ENCODE assay signal across 21 cellular contexts in the genomic region with DNA sequence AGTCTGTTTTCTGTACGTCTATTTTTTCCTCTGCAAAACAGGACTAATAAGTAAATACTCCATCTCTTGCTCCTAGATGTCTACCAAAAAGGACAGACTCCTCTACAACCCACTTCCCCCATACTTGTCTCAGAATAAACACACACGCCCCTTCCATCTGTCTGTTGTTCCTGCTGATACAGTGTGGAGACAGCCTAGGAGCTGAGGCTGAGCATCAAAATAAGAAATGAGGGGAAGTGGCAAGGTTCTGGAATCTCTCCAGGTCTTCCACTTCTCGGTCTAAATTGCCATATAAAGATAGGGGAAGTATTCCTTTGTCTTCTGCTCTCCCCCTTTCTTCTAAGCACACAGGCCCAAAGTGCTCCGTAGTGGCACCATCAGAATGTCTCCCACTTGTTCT. TPM values are rescaled to one million over a fixed set of nuclear protein-coding genes. Genes with fewer than 3 reads are reported as not detected.
DNase-seq lines count a peak whose midpoint lies in the region; ATAC-seq and TF ChIP-seq lines count a peak whose summit lies in the region.
"Had no signal": no experiment of that assay in that cellular context is flagged by ENCODE, and none has a peak within 500 bp of the region (broad histone marks: within the 10 kb centered on the region; RNA-seq: fewer than 3 reads in every experiment).

No MANE protein-coding gene starts in this region.

- no peak overlapping the region for H3K27ac ChIP-seq in heart right ventricle
- H3K27ac ChIP-seq: brain microvascular endothelial cell, PC-9 had no signal

- ATAC-seq in heart right ventricle (peak in 5 of 8 donors; percentile 31 to 70 (median 49)), left ventricle myocardium superior (peak; percentile 48), HG03342 (IDR thresholded peaks at IDR 0.05; ENCODE audit: unreplicated experiment) (no peak), HG03135 (IDR thresholded peaks at IDR 0.05; ENCODE audit: unreplicated experiment) (no peak)
- ATAC-seq: activated CD8-positive, alpha-beta T cell treated with anti-CD3 and anti-CD28 coated beads for 36 hours; left lobe of liver; SK-N-SH treated with all-trans-retinoic acid at 6 μM for 48 hours had no signal

- H3K9me3 ChIP-seq in heart right ventricle = no peaks in the 10 kb centered on the region

- intact Hi-C loops in heart right ventricle (cut with DNase I) = loop anchor here in 1 of 10 donors (10.0 kb wide), 1 partner anchor 409 kb away; a partner anchor contains a TSS
- intact Hi-C loops in cardiac septum (cut with DNase I) = no loop called here
- intact Hi-C loops in left ventricle myocardium superior (cut with micrococcal nuclease) = no loop called here

- no peak overlapping the region for H3K4me3 ChIP-seq in heart right ventricle
- H3K4me3 ChIP-seq: PC-9 had no signal

- DNase-seq in heart right ventricle (no peak), cardiac septum (ENCODE audit: low spot score) (no peak), NOMO-1 treated with dmso at 0.1 percent for 144 hours (lab: John Stamatoyannopoulos, UW; ENCODE audit: unreplicated experiment) (peak; percentile 17), left ventricle myocardium superior (no peak), mesenteric fat pad (ENCODE audit: low spot score) (no peak), kidney tubule cell (ENCODE audit: low spot score) (no peak)
- DNase-seq: activated CD8-positive, alpha-beta T cell treated with anti-CD3 and anti-CD28 coated beads for 36 hours; activated naive CD8-positive, alpha-beta T cell treated with anti-CD3 and anti-CD28 coated beads for 36 hours; activated T-cell treated with anti-CD3 and anti-CD28 coated beads, Interleukin-2, amount 50 U/mL, for 48 hours; brain microvascular endothelial cell; cortex of kidney; Karpas-422; NCI-H1436 treated with DMSO at 0.1 percent for 48 hours; NCI-H510A treated with DMSO at 0.1 percent for 48 hours; PC-9; stimulated activated CD4-positive, alpha-beta T cell treated with anti-CD3 and anti-CD28 coated beads, Interleukin-2, amount 100 ng/mL, for 48 hours had no signal

- 44 to 48% methylated on average over 4 of the region's 4 CpGs for WGBS in heart right ventricle, 2 donors

- peaks cover 0 to 4% (median 0%) of the 10 kb centered on the region in 9 donors for H3K36me3 ChIP-seq in heart right ventricle
- H3K36me3 ChIP-seq: brain microvascular endothelial cell had no signal

- peaks cover 0 to 25% (median 0%) of the 10 kb centered on the region in 9 donors for H3K4me1 ChIP-seq in heart right ventricle

- TF ChIP-seq CTCF in heart right ventricle (IDR thresholded peaks at IDR 0.05) = no peak

- peaks cover 0 to 15% (median 0%) of the 10 kb centered on the region in 7 donors for H3K27me3 ChIP-seq in heart right ventricle

RNA-seq across cellular contexts. Expression of a gene that starts 30.7 kb away (rescaled TPM):
- total RNA-seq in heart right ventricle = 100 to 1,000 TPM in 1 of 10 donors, 10 to 100 TPM in 9; 36.6 to 112 (median 69.0) TPM
- 100 to 1,000 TPM in 1 of 2 donors, 10 to 100 TPM in 1; 47.0 to 102 TPM for polyA plus RNA-seq in heart right ventricle
- 63.0 TPM for total RNA-seq in cardiac septum
- 127 TPM for total RNA-seq in left ventricle myocardium superior
- 128 TPM for total RNA-seq in mesenteric fat pad
- total RNA-seq: H1 had no signal

RNA-seq across cellular contexts. Expression of a gene that starts 47.0 kb away (rescaled TPM):
- 1,000 to 10,000 TPM; 1,446 to 2,078 (median 1,666) TPM for total RNA-seq in heart right ventricle
- 100 to 1,000 TPM; 443 to 780 TPM for polyA plus RNA-seq in heart right ventricle
- total RNA-seq in cardiac septum = 1,123 TPM
- 1,798 TPM for total RNA-seq in left ventricle myocardium superior
- 1,414 TPM for total RNA-seq in mesenteric fat pad

Comparison
In these comparisons a context has a peak if more than half of its experiments do, and no peak if none do; other contexts are left out.
1. ATAC-seq: peak in heart right ventricle (5 of 8) and left ventricle myocardium superior (single experiment); none in HG03342 (single experiment) and HG03135 (single experiment).